Comparison of ENCODE assay signal across 8 cellular contexts in genomic region chr5:157266286-157267007, GRCh38. TPM values are rescaled to one million over a fixed set of nuclear protein-coding genes. Genes with fewer than 3 reads are reported as not detected.
DNase-seq lines count a peak whose midpoint lies in the region; ATAC-seq and TF ChIP-seq lines count a peak whose summit lies in the region.

No MANE protein-coding gene starts in this region.

- H3K27ac ChIP-seq in HCT116 (ENCODE audit: low read depth, low read length) (peak overlapping the region; percentile 67), MM.1S (ENCODE audit: low read length) (peak overlapping the region; percentile 61; the same call in 1 of the 2 replicates), prostate gland (peak overlapping the region in 1 of 2 donors; percentile 12)

- H3K36me3 ChIP-seq in HCT116 (ENCODE audit: control insufficient read depth in 1 of 2, insufficient read depth in 2 of 2, low read length in 2 of 2) (no peaks in the 10 kb centered on the region), MM.1S (replicated peaks; ENCODE audit: insufficient read depth, low read length) (no peaks in the 10 kb centered on the region), prostate gland (no peaks in the 10 kb centered on the region)

- H4K20me1 ChIP-seq in HCT116 (ENCODE audit: insufficient read depth) (no peaks in the 10 kb centered on the region), MM.1S (ENCODE audit: insufficient read depth, low read length) (no peaks in the 10 kb centered on the region)

- no peaks in the 10 kb centered on the region for H3K9me2 ChIP-seq in HCT116 (ENCODE audit: insufficient read depth)
- no peaks in the 10 kb centered on the region for H3K9me2 ChIP-seq in MM.1S (replicated peaks; ENCODE audit: insufficient read depth, low read length)

- H3K27ac Mint-ChIP-seq in glutamatergic neuron (ENCODE audit: unreplicated experiment), result peak overlapping the region; percentile 66

- H2AFZ ChIP-seq in HCT116 (ENCODE audit: low read depth, low read length, poor library complexity, severe bottlenecking) (no peak overlapping the region), MM.1S (ENCODE audit: low read length) (no peak overlapping the region)

- H3K9ac ChIP-seq in HCT116 (ENCODE audit: low read length) (peak overlapping the region; percentile 56), MM.1S (ENCODE audit: low read length) (peak overlapping the region; percentile 80)

- RAD21 ChIA-PET in HCT116 (lab: Charles Lee; ENCODE audit: low non-redundant PET in 1 of 2, low total read pairs in 2 of 2, uncharacterized antibody in 2 of 2, unreplicated experiment in 2 of 2), result no interaction called here

- H3K27me3 ChIP-seq in HCT116 (ENCODE audit: insufficient read depth, low read length) (0 out of 2 replicates have a peak, but pooled peaks cover under 1% of the 10 kb centered on the region), MM.1S (replicated peaks; ENCODE audit: insufficient read depth, low read length) (no peaks in the 10 kb centered on the region), prostate gland (replicated peaks; ENCODE audit: insufficient read depth) (no peaks in the 10 kb centered on the region)

- H3K9me3 Mint-ChIP-seq in glutamatergic neuron (ENCODE audit: unreplicated experiment), result peaks cover 3% of the 10 kb centered on the region

- peaks cover 2% of the 10 kb centered on the region for H3K27me3 Mint-ChIP-seq in glutamatergic neuron (ENCODE audit: unreplicated experiment)

- POLR2A ChIA-PET in HCT116 (lab: Charles Lee), result no interaction called here

- no peaks in the 10 kb centered on the region for H3K9me3 ChIP-seq in HCT116 (ENCODE audit: control insufficient read depth in 1 of 2, insufficient read depth in 1 of 2, low read depth in 1 of 2, low read length in 2 of 2)
- H3K9me3 ChIP-seq in MM.1S (replicated peaks; ENCODE audit: insufficient read depth, low read length), result no peaks in the 10 kb centered on the region
- H3K9me3 ChIP-seq in prostate gland, result no peaks in the 10 kb centered on the region

- CTCF ChIA-PET in HCT116 (lab: Charles Lee), result interaction anchor here (1.7 kb wide), 1 partner anchor 12 kb away, joined by 5 read pairs; no protein-coding TSS in a partner anchor

- BruUV-seq in HCT116 (replicated peaks; lab: Mats Ljungman, UMichigan), result no TSS peak

- no peak for TF ChIP-seq POLR2A in HCT116 (IDR thresholded peaks at IDR 0.05; ENCODE audit: borderline replicate concordance, extremely low read depth, insufficient read depth, insufficient read length)
- no peak for TF ChIP-seq POLR2A in prostate gland (IDR thresholded peaks at IDR 0.05)

- H3K4me2 ChIP-seq in HCT116 (ENCODE audit: low read length), result peak overlapping the region; percentile 94
- H3K4me2 ChIP-seq in MM.1S (ENCODE audit: low read depth, low read length), result peak overlapping the region; percentile 56

- DNase-seq in DMS79 (lab: John Stamatoyannopoulos, UW), result peak; percentile 19
- no peak for DNase-seq in DMS79 treated with DMSO at 0.1 percent for 48 hours (lab: John Stamatoyannopoulos, UW)
- DNase-seq in HCT116 (ENCODE audit: low read depth, low spot score), result no peak
- DNase-seq in MM.1S, result peak; percentile 81
- peak; percentile 53 for DNase-seq in activated gamma-delta T cell (lab: John Stamatoyannopoulos, UW)
- peak; percentile 61 for DNase-seq in glutamatergic neuron
- DNase-seq in prostate gland (ENCODE audit: low spot score), result no peak
- no peak for DNase-seq in GM19240 (ENCODE audit: insufficient read length, low spot score)

- peaks cover 6% of the 10 kb centered on the region for H3K4me1 Mint-ChIP-seq in glutamatergic neuron (ENCODE audit: low read depth, unreplicated experiment)

- intact Hi-C loops in HCT116 (cut with micrococcal nuclease), result loop anchor here (10.0 kb wide), 1 partner anchor 122 kb away; the partner anchor contains the start of gene MED7
- intact Hi-C loops in prostate gland (cut with DNase I), result no loop called here

- peaks cover 14% of the 10 kb centered on the region for H3F3A ChIP-seq in MM.1S (ENCODE audit: insufficient read depth, low read length)

- H3K36me3 Mint-ChIP-seq in glutamatergic neuron (ENCODE audit: unreplicated experiment), result no peaks in the 10 kb centered on the region

- H3K79me2 ChIP-seq in HCT116 (ENCODE audit: insufficient read depth, low read length), result no peaks in the 10 kb centered on the region
- H3K79me2 ChIP-seq in MM.1S (ENCODE audit: low read length), result peaks cover 49% of the 10 kb centered on the region

- peak overlapping the region; percentile 58 to 73 for H3K4me3 ChIP-seq in HCT116 (replicated peaks in 1 of 2; ENCODE audit: low read depth in 1 of 2, low read length in 2 of 2)
- peak overlapping the region; percentile 82 for H3K4me3 ChIP-seq in MM.1S (ENCODE audit: low read length)
- peak overlapping the region; percentile 60 to 70 for H3K4me3 ChIP-seq in prostate gland

- H3K4me1 ChIP-seq in HCT116 (ENCODE audit: control insufficient read depth in 1 of 2, insufficient read depth in 2 of 2, low read length in 2 of 2), result peaks cover 6 to 19% of the 10 kb centered on the region in 2 experiments; a peak in 3 of 4 replicates
- H3K4me1 ChIP-seq in MM.1S (ENCODE audit: low read length), result peaks cover 53% of the 10 kb centered on the region
- no peaks in the 10 kb centered on the region for H3K4me1 ChIP-seq in prostate gland (replicated peaks)

- no peak for TF ChIP-seq RAD21 in HCT116 (IDR thresholded peaks at IDR 0.05; ENCODE audit: low read depth)

- WGBS in prostate gland, result 4% methylated on average over 37 of the region's 62 CpGs

- no peak for TF ChIP-seq CTCF in HCT116 (IDR thresholded peaks at IDR 0.05 in 2 of 3, conservative IDR thresholded peaks at IDR 0.05 in 1 of 3; ENCODE audit: borderline replicate concordance in 1 of 3, insufficient read depth in 1 of 3, low read depth in 2 of 3, low read length in 2 of 3)
- no peak for TF ChIP-seq CTCF in MM.1S (IDR thresholded peaks at IDR 0.05; ENCODE audit: low read length)
- TF ChIP-seq CTCF in glutamatergic neuron (IDR thresholded peaks at IDR 0.05; ENCODE audit: partially characterized antibody, unreplicated experiment), result no peak
- TF ChIP-seq CTCF in prostate gland (IDR thresholded peaks at IDR 0.05), result no peak

- H3K4me3 Mint-ChIP-seq in glutamatergic neuron (ENCODE audit: unreplicated experiment), result peak overlapping the region; percentile 90

- ATAC-seq in HCT116, result peak; percentile 74

TF ChIP-seq in HCT116, 20 proteins besides CTCF, POLR2A, EP300 and RAD21 (continues in another document):
- TF ChIP-seq REST (IDR thresholded peaks at IDR 0.05; ENCODE audit: low read depth), result no peak
- TF ChIP-seq SIN3A (IDR thresholded peaks at IDR 0.05; ENCODE audit: low read depth), result no peak
- TF ChIP-seq CEBPB (IDR thresholded peaks at IDR 0.05; ENCODE audit: low read depth), result no peak
- no peak for TF ChIP-seq CBX3 (IDR thresholded peaks at IDR 0.05; ENCODE audit: low read depth)
- no peak for TF ChIP-seq EZH2 (IDR thresholded peaks at IDR 0.05)
- TF ChIP-seq TCF7L2 (IDR thresholded peaks at IDR 0.05; ENCODE audit: borderline replicate concordance, extremely low read depth, insufficient read depth, insufficient read length), result peak; percentile 41
- TF ChIP-seq EGR1 (IDR thresholded peaks at IDR 0.05; ENCODE audit: low read depth), result no peak
- TF ChIP-seq ATF3 (IDR thresholded peaks at IDR 0.05), result no peak
- no peak for TF ChIP-seq SP1 (IDR thresholded peaks at IDR 0.05; ENCODE audit: low read depth)
- TF ChIP-seq ZBTB33 (IDR thresholded peaks at IDR 0.05; ENCODE audit: extremely low read depth, insufficient replicate concordance, low read length), result no peak
- TF ChIP-seq ZFX (IDR thresholded peaks at IDR 0.05), result peak; percentile 84

RNA-seq across cellular contexts. Expression of gene CYFIP2, which starts 0.5 kb away (rescaled TPM):
- total RNA-seq in HCT116 (2021; ENCODE audit: unreplicated experiment) (45.1 TPM), glutamatergic neuron (ENCODE audit: unreplicated experiment) (120 TPM), prostate gland (10 to 100 TPM; 17.8 to 25.2 TPM)
- polyA plus RNA-seq in HCT116 (2012), result 49.0 and 66.4 TPM in 2 replicates

Comparison
In these comparisons a context has a peak if more than half of its experiments do, and no peak if none do; other contexts are left out.
1. DNase-seq: peak in DMS79 (single experiment), MM.1S (single experiment), activated gamma-delta T cell (single experiment) and glutamatergic neuron (single experiment); none in DMS79 treated with DMSO at 0.1 percent for 48 hours (single experiment), HCT116 (single experiment), prostate gland (single experiment) and GM19240 (single experiment).
2. Peak in every context shown above with its lines, with median percentiles within 50 percentile points of each other: H3K4me3 ChIP-seq.